Comparison of ENCODE assay signal across 8 cellular contexts in the genomic region with DNA sequence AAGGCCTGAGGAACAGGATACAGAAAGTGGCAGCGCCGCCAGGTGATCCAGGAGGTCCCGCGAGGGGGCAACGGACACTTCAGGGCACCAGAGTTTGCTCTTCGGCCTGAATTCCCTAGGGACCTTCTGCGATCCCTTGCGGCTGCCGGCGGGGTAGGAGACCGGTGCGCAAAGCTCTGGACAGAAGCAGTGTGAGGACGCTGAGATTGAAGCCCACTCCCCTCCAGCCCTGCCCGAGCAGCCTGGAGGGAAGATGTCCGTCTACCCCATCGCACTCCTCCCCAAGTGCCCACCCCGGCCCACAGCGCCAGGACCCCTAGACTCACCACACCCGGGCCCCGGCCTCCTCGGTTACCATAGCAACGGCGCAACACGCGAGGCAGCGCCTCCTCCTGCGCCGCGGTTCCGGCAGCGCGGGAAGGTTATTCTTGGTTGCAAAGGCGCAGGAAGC. TPM values are rescaled to one million over a fixed set of nuclear protein-coding genes. Genes with fewer than 3 reads are reported as not detected.
DNase-seq lines count a peak whose midpoint lies in the region; ATAC-seq lines count a peak whose summit lies in the region.

A gene with protein sequence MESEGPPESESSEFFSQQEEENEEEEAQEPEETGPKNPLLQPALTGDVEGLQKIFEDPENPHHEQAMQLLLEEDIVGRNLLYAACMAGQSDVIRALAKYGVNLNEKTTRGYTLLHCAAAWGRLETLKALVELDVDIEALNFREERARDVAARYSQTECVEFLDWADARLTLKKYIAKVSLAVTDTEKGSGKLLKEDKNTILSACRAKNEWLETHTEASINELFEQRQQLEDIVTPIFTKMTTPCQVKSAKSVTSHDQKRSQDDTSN (minus strand): TSS at position 361 of the 451 bp plus-strand sequence. CDS start 10,433 bp downstream, outside the sequence.

- H3K27me3 ChIP-seq in HUES48 (ENCODE audit: control insufficient read depth, insufficient read depth, low read length), result peaks cover 6% of the 10 kb centered on the region; the same call in 1 of the 2 replicates

- intact Hi-C loops in left cardiac atrium (cut with DNase I), result no loop called here

- no peaks in the 10 kb centered on the region for H3K36me3 ChIP-seq in HUES48 (ENCODE audit: control insufficient read depth, insufficient read depth, low read length)

- H3K27ac Mint-ChIP-seq in activated naive CD4-positive, alpha-beta T cell treated with anti-CD3 and anti-CD28 coated beads, Interleukin-2, amount 50 U/mL, for 24 hours, result no peak within 1 kb of the TSS

- H3K4me3 Mint-ChIP-seq in activated naive CD4-positive, alpha-beta T cell treated with anti-CD3 and anti-CD28 coated beads, Interleukin-2, amount 50 U/mL, for 24 hours, result peak within 1 kb of the TSS; percentile 38

- H3K27me3 Mint-ChIP-seq in activated naive CD4-positive, alpha-beta T cell treated with anti-CD3 and anti-CD28 coated beads, Interleukin-2, amount 50 U/mL, for 24 hours, result peaks cover 28% of the 10 kb centered on the region

- H3K4me1 ChIP-seq in HUES48 (ENCODE audit: control insufficient read depth, insufficient read depth, low read length), result peaks cover 7% of the 10 kb centered on the region

- ATAC-seq in left cardiac atrium (peak; percentile 82 to 89), GM19035 (IDR thresholded peaks at IDR 0.05; ENCODE audit: unreplicated experiment) (no peak)

- H3K27ac ChIP-seq in HUES48 (ENCODE audit: low read depth, low read length), result no peak within 1 kb of the TSS

- H3K9me3 ChIP-seq in HUES48 (ENCODE audit: control insufficient read depth, insufficient read depth, low read length), result no peaks in the 10 kb centered on the region

- H3K4me1 Mint-ChIP-seq in activated naive CD4-positive, alpha-beta T cell treated with anti-CD3 and anti-CD28 coated beads, Interleukin-2, amount 50 U/mL, for 24 hours, result peaks cover 6% of the 10 kb centered on the region

- H3K9ac ChIP-seq in HUES48 (ENCODE audit: low read depth, low read length), result peak within 1 kb of the TSS; percentile 57

- no peaks in the 10 kb centered on the region for H3K9me3 Mint-ChIP-seq in activated naive CD4-positive, alpha-beta T cell treated with anti-CD3 and anti-CD28 coated beads, Interleukin-2, amount 50 U/mL, for 24 hours

- DNase-seq in AG20443 (ENCODE audit: low spot score), result peak; percentile 66
- peak; percentile 78 for DNase-seq in left cardiac atrium
- peak; percentile 53 for DNase-seq in putamen (ENCODE audit: low spot score)
- no peak for DNase-seq in NCI-H1092 treated with DMSO at 0.1 percent for 48 hours (lab: John Stamatoyannopoulos, UW)
- no peak for DNase-seq in NK-92 (lab: John Stamatoyannopoulos, UW; ENCODE audit: unreplicated experiment)

- no peaks in the 10 kb centered on the region for H3K36me3 Mint-ChIP-seq in activated naive CD4-positive, alpha-beta T cell treated with anti-CD3 and anti-CD28 coated beads, Interleukin-2, amount 50 U/mL, for 24 hours

- peak within 1 kb of the TSS; percentile 80 for H3K4me3 ChIP-seq in HUES48 (ENCODE audit: low read depth, low read length)

RNA-seq across cellular contexts. Expression of the gene that starts here (rescaled TPM):
- under 1 TPM in 1 of 2 donors, not detected in 1; 0.65 TPM for total RNA-seq in left cardiac atrium

Comparison
In these comparisons a context has a peak if more than half of its experiments do, and no peak if none do; other contexts are left out.
1. Peak in DNase-seq and ATAC-seq in left cardiac atrium; RNA of the gene not detected or under 1 TPM.
2. DNase-seq: peak in AG20443 (single experiment) and putamen (single experiment); none in NCI-H1092 treated with DMSO at 0.1 percent for 48 hours (single experiment) and NK-92 (single experiment).